In the genomic region with DNA sequence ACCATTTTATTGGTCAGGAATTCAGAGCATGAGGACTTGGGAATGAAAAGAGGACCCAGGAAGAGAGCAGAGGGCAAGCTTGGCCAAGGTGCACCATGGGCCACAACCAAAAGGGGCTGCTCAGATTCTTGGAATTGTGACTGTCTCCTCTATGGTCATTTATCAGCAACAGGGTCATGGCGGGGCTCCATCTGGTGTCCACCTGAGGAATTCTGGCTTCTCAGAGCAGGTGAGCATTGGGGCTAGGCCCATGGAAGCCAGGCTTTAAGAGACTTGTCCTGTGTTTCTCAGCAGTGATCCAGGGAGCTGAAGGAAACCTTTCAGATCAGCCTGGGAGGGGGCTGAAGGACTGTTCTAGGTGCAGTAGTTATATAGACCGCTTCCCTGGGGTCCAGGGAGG, we compare ENCODE assay signal across 11 cellular contexts. TPM values are rescaled to one million over a fixed set of nuclear protein-coding genes. Genes with fewer than 3 reads are reported as not detected.
DNase-seq lines count a peak whose midpoint lies in the region; ATAC-seq and TF ChIP-seq lines count a peak whose summit lies in the region.
"Had no signal": no experiment of that assay in that cellular context is flagged by ENCODE, and none has a peak within 500 bp of the region (broad histone marks: within the 10 kb centered on the region; RNA-seq: fewer than 3 reads in every experiment).

No MANE protein-coding gene starts in this region.

- no peak for TF ChIP-seq CTCF in Calu3 (IDR thresholded peaks at IDR 0.05; ENCODE audit: unreplicated experiment)
- no peak for TF ChIP-seq CTCF in chondrocyte (IDR thresholded peaks at IDR 0.05)
- no peak for TF ChIP-seq CTCF in neural crest cell (conservative IDR thresholded peaks at IDR 0.05)

- H3K27me3 Mint-ChIP-seq in Calu3 (ENCODE audit: unreplicated experiment) (no peaks in the 10 kb centered on the region), chondrocyte (ENCODE audit: low read depth) (no peaks in the 10 kb centered on the region), neural crest cell (ENCODE audit: low read depth) (peaks cover 39% of the 10 kb centered on the region)
- H3K27me3 Mint-ChIP-seq: T-cell had no signal

- CTCF ChIA-PET in Calu3 (lab: Charles Lee): no interaction called here

- intact Hi-C loops in Calu3 (cut with micrococcal nuclease; ENCODE audit: unreplicated experiment): no loop called here

- H3K9me3 Mint-ChIP-seq in Calu3 (ENCODE audit: low read depth, unreplicated experiment) (no peaks in the 10 kb centered on the region), chondrocyte (ENCODE audit: low read depth) (no peaks in the 10 kb centered on the region), neural crest cell (no peaks in the 10 kb centered on the region)
- H3K9me3 Mint-ChIP-seq: T-cell had no signal

- H3K27ac Mint-ChIP-seq in Calu3 (ENCODE audit: unreplicated experiment): peak overlapping the region; percentile 95
- peak overlapping the region; percentile 97 for H3K27ac Mint-ChIP-seq in chondrocyte (ENCODE audit: unreplicated experiment)
- H3K27ac Mint-ChIP-seq in neural crest cell (ENCODE audit: unreplicated experiment): no peak overlapping the region
- H3K27ac Mint-ChIP-seq: T-cell had no signal

- no TSS peak for BruUV-seq in Calu3 (replicated peaks; lab: Mats Ljungman, UMichigan)

- no peak overlapping the region for H3K4me3 ChIP-seq in MG63

- H3K4me3 Mint-ChIP-seq in Calu3 (ENCODE audit: low read depth, unreplicated experiment) (peak overlapping the region; percentile 44), chondrocyte (ENCODE audit: unreplicated experiment) (no peak overlapping the region), neural crest cell (peak overlapping the region; percentile 65)

- peaks cover 26% of the 10 kb centered on the region for H3K4me1 Mint-ChIP-seq in Calu3 (ENCODE audit: low read depth, unreplicated experiment)
- H3K4me1 Mint-ChIP-seq in chondrocyte (ENCODE audit: low read depth): peaks cover 38% of the 10 kb centered on the region
- peaks cover 10% of the 10 kb centered on the region for H3K4me1 Mint-ChIP-seq in neural crest cell

- no peaks in the 10 kb centered on the region for H3K9me3 ChIP-seq in MG63

- H3K36me3 Mint-ChIP-seq in Calu3 (ENCODE audit: insufficient read depth, unreplicated experiment) (peaks cover 22% of the 10 kb centered on the region), chondrocyte (ENCODE audit: low read depth) (no peaks in the 10 kb centered on the region), neural crest cell (ENCODE audit: low read depth) (no peaks in the 10 kb centered on the region)
- H3K36me3 Mint-ChIP-seq: T-cell had no signal

- ATAC-seq in GM19463 (IDR thresholded peaks at IDR 0.05; ENCODE audit: unreplicated experiment): no peak
- ATAC-seq: T-cell had no signal

- H3K36me3 ChIP-seq in MG63: no peaks in the 10 kb centered on the region

- DNase-seq in Calu3 (no peak), HuH-7 (ENCODE audit: low spot score) (peak; percentile 63), chondrocyte (ENCODE audit: low spot score) (no peak), neural crest cell (ENCODE audit: low read depth, low spot score) (no peak), MG63 (no peak), NCI-H2029 treated with DMSO at 0.1 percent for 48 hours (lab: John Stamatoyannopoulos, UW) (no peak), superior temporal gyrus (ENCODE audit: extremely low spot score) (no peak)
- DNase-seq: central memory CD4-positive, alpha-beta T cell; stimulated activated CD4-positive, alpha-beta T cell treated with anti-CD3 and anti-CD28 coated beads, Interleukin-4, amount 100 ng/mL, for 24 hours; T-cell had no signal

- H3K27me3 ChIP-seq in MG63: no peaks in the 10 kb centered on the region

RNA-seq across cellular contexts. Expression of a gene that starts 2.6 kb away (rescaled TPM):
- total RNA-seq in Calu3 (2022): 13.2 and 13.8 TPM in 2 replicates
- total RNA-seq in chondrocyte: 18.8 to 24.2 TPM (median 20.2 TPM) in 3 replicates
- total RNA-seq in neural crest cell: 12.1 and 12.7 TPM in 2 replicates
- total RNA-seq in MG63 (2014; rRNA removed; shearing (Covaris generic); ENCODE audit: low replicate concordance): 1.4 and 2.2 TPM in 2 replicates
